1 cellular context compared by ENCODE assay signal in the genomic region with DNA sequence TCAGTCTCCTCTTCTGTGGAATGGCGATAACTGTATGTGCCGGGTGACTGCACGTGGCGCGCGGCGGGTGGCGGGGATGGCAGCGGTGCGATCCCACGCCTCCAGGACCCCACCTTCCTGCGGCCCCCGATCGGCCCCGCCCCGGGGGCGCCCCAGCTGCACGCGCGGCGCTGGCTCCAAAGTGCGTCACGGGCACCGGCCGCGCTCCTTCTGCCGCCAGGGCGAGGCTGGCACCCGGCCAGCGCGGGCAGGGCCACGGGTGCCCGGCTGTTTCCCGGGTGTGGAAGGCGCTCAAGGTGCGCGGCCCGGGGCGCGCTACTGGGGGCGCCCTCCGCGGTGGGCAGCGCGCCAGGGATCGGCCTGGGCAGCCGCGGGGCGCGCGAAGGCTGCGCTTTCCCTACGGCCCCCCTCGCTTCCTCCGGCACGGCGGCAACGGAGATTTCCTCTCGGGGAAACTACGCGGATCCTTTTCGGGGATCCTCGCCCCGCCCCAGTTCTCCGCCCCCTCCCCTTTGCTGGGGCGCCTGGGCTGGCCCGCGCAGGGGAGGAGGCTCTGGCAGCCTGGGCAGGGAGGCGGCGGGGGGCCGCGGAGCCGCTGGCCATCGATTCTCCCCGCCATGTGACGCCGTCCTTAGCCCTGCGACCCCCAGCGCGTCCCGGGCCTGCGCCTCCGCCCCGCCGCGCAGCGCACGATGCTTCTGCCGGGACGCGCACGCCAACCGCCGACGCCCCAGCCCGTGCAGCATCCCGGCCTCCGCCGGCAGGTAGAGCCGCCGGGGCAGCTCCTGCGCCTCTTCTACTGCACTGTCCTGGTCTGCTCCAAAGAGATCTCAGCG.
TF ChIP-seq lines count a peak whose summit lies in the region.

A gene with protein sequence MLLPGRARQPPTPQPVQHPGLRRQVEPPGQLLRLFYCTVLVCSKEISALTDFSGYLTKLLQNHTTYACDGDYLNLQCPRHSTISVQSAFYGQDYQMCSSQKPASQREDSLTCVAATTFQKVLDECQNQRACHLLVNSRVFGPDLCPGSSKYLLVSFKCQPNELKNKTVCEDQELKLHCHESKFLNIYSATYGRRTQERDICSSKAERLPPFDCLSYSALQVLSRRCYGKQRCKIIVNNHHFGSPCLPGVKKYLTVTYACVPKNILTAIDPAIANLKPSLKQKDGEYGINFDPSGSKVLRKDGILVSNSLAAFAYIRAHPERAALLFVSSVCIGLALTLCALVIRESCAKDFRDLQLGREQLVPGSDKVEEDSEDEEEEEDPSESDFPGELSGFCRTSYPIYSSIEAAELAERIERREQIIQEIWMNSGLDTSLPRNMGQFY (plus strand): TSS at position 545 of the 836 bp plus-strand sequence. CDS start 148 bp downstream, at position 693.

TF ChIP-seq in HEK293, 187 proteins besides CTCF, POLR2A, EP300 and RAD21 (continued from another document and continues in another):
- TF ChIP-seq TSHZ1 (tag by site-specific recombination; IDR thresholded peaks at IDR 0.05; ENCODE audit: borderline replicate concordance), result no peak
- TF ChIP-seq, protein P1, sequence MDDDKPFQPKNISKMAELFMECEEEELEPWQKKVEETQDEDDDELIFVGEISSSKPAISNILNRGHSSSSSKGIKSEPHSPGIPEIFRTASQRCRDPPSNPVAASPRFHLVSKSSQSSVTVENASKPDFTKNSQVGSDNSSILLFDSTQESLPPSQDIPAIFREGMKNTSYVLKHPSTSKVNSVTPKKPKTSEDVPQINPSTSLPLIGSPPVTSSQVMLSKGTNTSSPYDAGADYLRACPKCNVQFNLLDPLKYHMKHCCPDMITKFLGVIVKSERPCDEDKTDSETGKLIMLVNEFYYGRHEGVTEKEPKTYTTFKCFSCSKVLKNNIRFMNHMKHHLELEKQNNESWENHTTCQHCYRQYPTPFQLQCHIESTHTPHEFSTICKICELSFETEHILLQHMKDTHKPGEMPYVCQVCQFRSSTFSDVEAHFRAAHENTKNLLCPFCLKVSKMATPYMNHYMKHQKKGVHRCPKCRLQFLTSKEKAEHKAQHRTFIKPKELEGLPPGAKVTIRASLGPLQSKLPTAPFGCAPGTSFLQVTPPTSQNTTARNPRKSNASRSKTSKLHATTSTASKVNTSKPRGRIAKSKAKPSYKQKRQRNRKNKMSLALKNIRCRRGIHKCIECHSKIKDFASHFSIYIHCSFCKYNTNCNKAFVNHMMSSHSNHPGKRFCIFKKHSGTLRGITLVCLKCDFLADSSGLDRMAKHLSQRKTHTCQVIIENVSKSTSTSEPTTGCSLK (tag by site-specific recombination; IDR thresholded peaks at IDR 0.05), result no peak
- TF ChIP-seq ZNF311 (tag by site-specific recombination; IDR thresholded peaks at IDR 0.05; ENCODE audit: borderline replicate concordance), result no peak
- TF ChIP-seq ZNF76 (tag by site-specific recombination; IDR thresholded peaks at IDR 0.05; ENCODE audit: borderline replicate concordance, low read depth), result 0 out of 2 replicates have a peak, but pooled peaks have one; percentile 37
- TF ChIP-seq ZNF223 (tag by site-specific recombination; IDR thresholded peaks at IDR 0.05), result no peak
- TF ChIP-seq, protein P2, sequence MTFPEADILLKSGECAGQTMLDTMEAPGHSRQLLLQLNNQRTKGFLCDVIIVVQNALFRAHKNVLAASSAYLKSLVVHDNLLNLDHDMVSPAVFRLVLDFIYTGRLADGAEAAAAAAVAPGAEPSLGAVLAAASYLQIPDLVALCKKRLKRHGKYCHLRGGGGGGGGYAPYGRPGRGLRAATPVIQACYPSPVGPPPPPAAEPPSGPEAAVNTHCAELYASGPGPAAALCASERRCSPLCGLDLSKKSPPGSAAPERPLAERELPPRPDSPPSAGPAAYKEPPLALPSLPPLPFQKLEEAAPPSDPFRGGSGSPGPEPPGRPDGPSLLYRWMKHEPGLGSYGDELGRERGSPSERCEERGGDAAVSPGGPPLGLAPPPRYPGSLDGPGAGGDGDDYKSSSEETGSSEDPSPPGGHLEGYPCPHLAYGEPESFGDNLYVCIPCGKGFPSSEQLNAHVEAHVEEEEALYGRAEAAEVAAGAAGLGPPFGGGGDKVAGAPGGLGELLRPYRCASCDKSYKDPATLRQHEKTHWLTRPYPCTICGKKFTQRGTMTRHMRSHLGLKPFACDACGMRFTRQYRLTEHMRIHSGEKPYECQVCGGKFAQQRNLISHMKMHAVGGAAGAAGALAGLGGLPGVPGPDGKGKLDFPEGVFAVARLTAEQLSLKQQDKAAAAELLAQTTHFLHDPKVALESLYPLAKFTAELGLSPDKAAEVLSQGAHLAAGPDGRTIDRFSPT (tag by site-specific recombination; IDR thresholded peaks at IDR 0.05), result no peak
- peak; percentile 28 for TF ChIP-seq KLF8 (tag by site-specific recombination; IDR thresholded peaks at IDR 0.05)
- peak; percentile 88 for TF ChIP-seq GLIS1 (tag by site-specific recombination; IDR thresholded peaks at IDR 0.05)
- peak; percentile 53; the same call in 1 of the 2 replicates for TF ChIP-seq ZNF677 (tag by site-specific recombination; IDR thresholded peaks at IDR 0.05)
- peak; percentile 38; the same call in 1 of the 2 replicates for TF ChIP-seq ZBTB6 (tag by site-specific recombination; IDR thresholded peaks at IDR 0.05)
- TF ChIP-seq SP3 (tag by site-specific recombination; IDR thresholded peaks at IDR 0.05), result peak; percentile 65
- no peak for TF ChIP-seq ZFP69B (tag by site-specific recombination; IDR thresholded peaks at IDR 0.05)
- TF ChIP-seq BCL11A (tag by site-specific recombination; IDR thresholded peaks at IDR 0.05; ENCODE audit: low read depth), result no peak
- TF ChIP-seq, protein P3, sequence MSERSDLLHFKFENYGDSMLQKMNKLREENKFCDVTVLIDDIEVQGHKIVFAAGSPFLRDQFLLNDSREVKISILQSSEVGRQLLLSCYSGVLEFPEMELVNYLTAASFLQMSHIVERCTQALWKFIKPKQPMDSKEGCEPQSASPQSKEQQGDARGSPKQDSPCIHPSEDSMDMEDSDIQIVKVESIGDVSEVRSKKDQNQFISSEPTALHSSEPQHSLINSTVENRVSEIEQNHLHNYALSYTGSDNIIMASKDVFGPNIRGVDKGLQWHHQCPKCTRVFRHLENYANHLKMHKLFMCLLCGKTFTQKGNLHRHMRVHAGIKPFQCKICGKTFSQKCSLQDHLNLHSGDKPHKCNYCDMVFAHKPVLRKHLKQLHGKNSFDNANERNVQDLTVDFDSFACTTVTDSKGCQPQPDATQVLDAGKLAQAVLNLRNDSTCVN (tag by site-specific recombination; optimal IDR thresholded peaks at IDR 0.05), result peak; percentile 84
- TF ChIP-seq WT1 (tag by site-specific recombination; IDR thresholded peaks at IDR 0.05), result no peak
- TF ChIP-seq ZBTB21 (tag by site-specific recombination; IDR thresholded peaks at IDR 0.05), result no peak
- TF ChIP-seq ZNF335 (tag by site-specific recombination; conservative IDR thresholded peaks at IDR 0.05), result no peak
- TF ChIP-seq ZSCAN5A (tag by site-specific recombination; IDR thresholded peaks at IDR 0.05), result peak; percentile 83
- TF ChIP-seq ZNF24 (tag by site-specific recombination; IDR thresholded peaks at IDR 0.05), result peak; percentile 7; the same call in 1 of the 2 replicates
- TF ChIP-seq ZNF37A (tag by site-specific recombination; IDR thresholded peaks at IDR 0.05), result no peak
- TF ChIP-seq, protein P4, sequence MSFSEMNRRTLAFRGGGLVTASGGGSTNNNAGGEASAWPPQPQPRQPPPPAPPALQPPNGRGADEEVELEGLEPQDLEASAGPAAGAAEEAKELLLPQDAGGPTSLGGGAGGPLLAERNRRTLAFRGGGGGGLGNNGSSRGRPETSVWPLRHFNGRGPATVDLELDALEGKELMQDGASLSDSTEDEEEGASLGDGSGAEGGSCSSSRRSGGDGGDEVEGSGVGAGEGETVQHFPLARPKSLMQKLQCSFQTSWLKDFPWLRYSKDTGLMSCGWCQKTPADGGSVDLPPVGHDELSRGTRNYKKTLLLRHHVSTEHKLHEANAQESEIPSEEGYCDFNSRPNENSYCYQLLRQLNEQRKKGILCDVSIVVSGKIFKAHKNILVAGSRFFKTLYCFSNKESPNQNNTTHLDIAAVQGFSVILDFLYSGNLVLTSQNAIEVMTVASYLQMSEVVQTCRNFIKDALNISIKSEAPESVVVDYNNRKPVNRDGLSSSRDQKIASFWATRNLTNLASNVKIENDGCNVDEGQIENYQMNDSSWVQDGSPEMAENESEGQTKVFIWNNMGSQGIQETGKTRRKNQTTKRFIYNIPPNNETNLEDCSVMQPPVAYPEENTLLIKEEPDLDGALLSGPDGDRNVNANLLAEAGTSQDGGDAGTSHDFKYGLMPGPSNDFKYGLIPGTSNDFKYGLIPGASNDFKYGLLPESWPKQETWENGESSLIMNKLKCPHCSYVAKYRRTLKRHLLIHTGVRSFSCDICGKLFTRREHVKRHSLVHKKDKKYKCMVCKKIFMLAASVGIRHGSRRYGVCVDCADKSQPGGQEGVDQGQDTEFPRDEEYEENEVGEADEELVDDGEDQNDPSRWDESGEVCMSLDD (tag by site-specific recombination; IDR thresholded peaks at IDR 0.05), result peak; percentile 58
- no peak for TF ChIP-seq ZNF510 (tag by site-specific recombination; IDR thresholded peaks at IDR 0.05; ENCODE audit: insufficient replicate concordance)
- TF ChIP-seq ZNF624 (tag by site-specific recombination; IDR thresholded peaks at IDR 0.05), result no peak
- TF ChIP-seq ZNF184 (tag by site-specific recombination; IDR thresholded peaks at IDR 0.05), result 0 out of 2 replicates have a peak, but pooled peaks have one; percentile 30
- no peak for TF ChIP-seq ZNF791 (tag by site-specific recombination; IDR thresholded peaks at IDR 0.05)
- no peak for TF ChIP-seq ZNF843 (tag by site-specific recombination; IDR thresholded peaks at IDR 0.05)
- peak; percentile 77 for TF ChIP-seq IKZF3 (tag by site-specific recombination; IDR thresholded peaks at IDR 0.05)
- TF ChIP-seq ZNF530 (tag by site-specific recombination; IDR thresholded peaks at IDR 0.05; ENCODE audit: low read depth), result no peak
- TF ChIP-seq, protein P5, sequence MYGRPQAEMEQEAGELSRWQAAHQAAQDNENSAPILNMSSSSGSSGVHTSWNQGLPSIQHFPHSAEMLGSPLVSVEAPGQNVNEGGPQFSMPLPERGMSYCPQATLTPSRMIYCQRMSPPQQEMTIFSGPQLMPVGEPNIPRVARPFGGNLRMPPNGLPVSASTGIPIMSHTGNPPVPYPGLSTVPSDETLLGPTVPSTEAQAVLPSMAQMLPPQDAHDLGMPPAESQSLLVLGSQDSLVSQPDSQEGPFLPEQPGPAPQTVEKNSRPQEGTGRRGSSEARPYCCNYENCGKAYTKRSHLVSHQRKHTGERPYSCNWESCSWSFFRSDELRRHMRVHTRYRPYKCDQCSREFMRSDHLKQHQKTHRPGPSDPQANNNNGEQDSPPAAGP (tag by site-specific recombination; IDR thresholded peaks at IDR 0.05), result peak; percentile 10
- TF ChIP-seq ZFHX2 (tag by site-specific recombination; conservative IDR thresholded peaks at IDR 0.05), result peak; percentile 75
- peak; percentile 84 for TF ChIP-seq ZNF660 (tag by site-specific recombination; IDR thresholded peaks at IDR 0.05)
- peak; percentile 64; the same call in 1 of the 2 replicates for TF ChIP-seq KLF10 (tag by site-specific recombination; IDR thresholded peaks at IDR 0.05)
- no peak for TF ChIP-seq ZNF837 (tag by site-specific recombination; IDR thresholded peaks at IDR 0.05)
- TF ChIP-seq, protein P6, sequence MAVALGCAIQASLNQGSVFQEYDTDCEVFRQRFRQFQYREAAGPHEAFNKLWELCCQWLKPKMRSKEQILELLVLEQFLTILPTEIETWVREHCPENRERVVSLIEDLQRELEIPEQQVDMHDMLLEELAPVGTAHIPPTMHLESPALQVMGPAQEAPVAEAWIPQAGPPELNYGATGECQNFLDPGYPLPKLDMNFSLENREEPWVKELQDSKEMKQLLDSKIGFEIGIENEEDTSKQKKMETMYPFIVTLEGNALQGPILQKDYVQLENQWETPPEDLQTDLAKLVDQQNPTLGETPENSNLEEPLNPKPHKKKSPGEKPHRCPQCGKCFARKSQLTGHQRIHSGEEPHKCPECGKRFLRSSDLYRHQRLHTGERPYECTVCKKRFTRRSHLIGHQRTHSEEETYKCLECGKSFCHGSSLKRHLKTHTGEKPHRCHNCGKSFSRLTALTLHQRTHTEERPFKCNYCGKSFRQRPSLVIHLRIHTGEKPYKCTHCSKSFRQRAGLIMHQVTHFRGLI (tag by site-specific recombination; IDR thresholded peaks at IDR 0.05), result no peak
